ENCODE assay signal across 18 cellular contexts in the genomic region with DNA sequence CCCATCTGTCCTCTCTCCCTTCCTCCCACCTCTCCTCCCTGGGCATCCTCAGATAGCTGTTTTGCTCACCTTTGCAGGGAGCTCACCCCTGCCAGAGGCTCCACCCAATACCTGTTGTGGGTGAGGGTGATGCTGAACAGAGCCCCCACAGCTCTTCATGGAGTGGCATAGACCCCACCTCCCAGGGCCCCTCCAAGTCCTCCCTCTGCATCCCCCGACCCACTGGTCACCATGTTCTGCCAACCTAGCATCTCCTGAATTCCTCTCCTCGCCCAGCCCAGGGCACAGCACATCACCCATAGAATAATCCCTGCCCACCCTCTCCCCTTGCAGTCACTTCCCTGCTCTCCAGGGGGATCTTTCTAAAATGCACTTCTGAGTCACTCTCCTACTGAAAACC.
DNase-seq lines count a peak whose midpoint lies in the region; ATAC-seq, FAIRE-seq and TF ChIP-seq lines count a peak whose summit lies in the region.
"Had no signal": no experiment of that assay in that cellular context is flagged by ENCODE, and none has a peak within 500 bp of the region (broad histone marks: within the 10 kb centered on the region; RNA-seq: fewer than 3 reads in every experiment).

No MANE protein-coding gene starts in this region.

- no peak overlapping the region for H3K27ac ChIP-seq in coronary artery
- no peak overlapping the region for H3K27ac ChIP-seq in prostate gland
- H3K27ac ChIP-seq: GM23248, RWPE1 had no signal

- no peak for FAIRE-seq in GM12892 (lab: Jason Lieb, UNC)
- FAIRE-seq: A204.1 had no signal

- peaks cover 3% of the 10 kb centered on the region for H3K27me3 ChIP-seq in prostate gland (replicated peaks; ENCODE audit: insufficient read depth)

- no peak for TF ChIP-seq POLR2A in GM12892 (IDR thresholded peaks at IDR 0.05; ENCODE audit: low read depth, low read length)
- no peak for TF ChIP-seq POLR2A in prostate gland (IDR thresholded peaks at IDR 0.05)

- H3K27me3 Mint-ChIP-seq in activated CD8-positive, alpha-beta memory T cell treated with anti-CD3 and anti-CD28 coated beads, Interleukin-2, amount 10 ng/mL, durations not matched to agents 7 days and 5 days, result peaks cover 10% of the 10 kb centered on the region

- 92% methylated on average over 2 of the region's 2 CpGs for WGBS in prostate gland

- no peaks in the 10 kb centered on the region for H3K9me3 Mint-ChIP-seq in activated CD8-positive, alpha-beta memory T cell treated with anti-CD3 and anti-CD28 coated beads, Interleukin-2, amount 10 ng/mL, durations not matched to agents 7 days and 5 days (ENCODE audit: low read depth)
- H3K9me3 Mint-ChIP-seq: H9, HFFc6 had no signal

- no peaks in the 10 kb centered on the region for H3K9me3 ChIP-seq in prostate gland

- peaks cover 22% of the 10 kb centered on the region for H3K4me1 Mint-ChIP-seq in activated CD8-positive, alpha-beta memory T cell treated with anti-CD3 and anti-CD28 coated beads, Interleukin-2, amount 10 ng/mL, durations not matched to agents 7 days and 5 days

- TF ChIP-seq CTCF in coronary artery (IDR thresholded peaks at IDR 0.05), result no peak
- no peak for TF ChIP-seq CTCF in prostate gland (IDR thresholded peaks at IDR 0.05)

- H3K36me3 ChIP-seq in prostate gland, result no peaks in the 10 kb centered on the region

- intact Hi-C loops in posterior vena cava (cut with DNase I), result loop anchor here (10.0 kb wide), 1 partner anchor 99 kb away; no protein-coding TSS in a partner anchor
- intact Hi-C loops in prostate gland (cut with DNase I), result loop anchor here (5.0 kb wide), 1 partner anchor 102 kb away; no protein-coding TSS in a partner anchor

- DNase-seq in activated CD8-positive, alpha-beta memory T cell treated with anti-CD3 and anti-CD28 coated beads, Interleukin-2, amount 10 ng/mL, durations not matched to agents 7 days and 5 days, result peak; percentile 37
- no peak for DNase-seq in activated CD8-positive, alpha-beta memory T cell treated with anti-CD3 and anti-CD28 coated beads for 24 hours
- DNase-seq in GM12892 (ENCODE audit: insufficient read length) (peak; percentile 1), coronary artery (ENCODE audit: low spot score) (peak; percentile 53), posterior vena cava (ENCODE audit: low spot score) (peak; percentile 60), SIG-M5 treated with dmso at 0.1 percent for 504 hours (lab: John Stamatoyannopoulos, UW; ENCODE audit: unreplicated experiment) (no peak), prostate gland (ENCODE audit: low spot score) (no peak)
- DNase-seq: DMS79, KG1, NCI-H774, SIG-M5 had no signal

- no peaks in the 10 kb centered on the region for H3K4me1 ChIP-seq in prostate gland (replicated peaks)

- CTCF ChIA-PET in activated CD8-positive, alpha-beta memory T cell treated with anti-CD3 and anti-CD28 coated beads, Interleukin-2, amount 10 ng/mL, durations not matched to agents 7 days and 5 days (lab: Charles Lee), result interaction anchor here (0.5 to 3.1 kb wide), 19 partner anchors 9 to 151 kb away, joined by 3 to 28 read pairs (median 3); no protein-coding TSS in a partner anchor

- H3K4me3 ChIP-seq in coronary artery (no peak overlapping the region), prostate gland (no peak overlapping the region)
- H3K4me3 ChIP-seq: GM23248 had no signal

- no peaks in the 10 kb centered on the region for H3K36me3 Mint-ChIP-seq in activated CD8-positive, alpha-beta memory T cell treated with anti-CD3 and anti-CD28 coated beads, Interleukin-2, amount 10 ng/mL, durations not matched to agents 7 days and 5 days

- no peak overlapping the region for H3K4me3 Mint-ChIP-seq in activated CD8-positive, alpha-beta memory T cell treated with anti-CD3 and anti-CD28 coated beads, Interleukin-2, amount 10 ng/mL, durations not matched to agents 7 days and 5 days
- H3K4me3 Mint-ChIP-seq: CD14-positive monocyte, H9, HFFc6 had no signal

- no peak for ATAC-seq in activated CD8-positive, alpha-beta memory T cell treated with anti-CD3 and anti-CD28 coated beads, Interleukin-2, amount 10 ng/mL, durations not matched to agents 7 days and 5 days
- no peak for ATAC-seq in HG02870 (IDR thresholded peaks at IDR 0.05; ENCODE audit: unreplicated experiment)

- no peak overlapping the region for H3K27ac Mint-ChIP-seq in activated CD8-positive, alpha-beta memory T cell treated with anti-CD3 and anti-CD28 coated beads, Interleukin-2, amount 10 ng/mL, durations not matched to agents 7 days and 5 days
- H3K27ac Mint-ChIP-seq: HFFc6 had no signal

Comparison
In these comparisons a context has a peak if more than half of its experiments do, and no peak if none do; other contexts are left out.
1. DNase-seq: peak in activated CD8-positive, alpha-beta memory T cell treated with anti-CD3 and anti-CD28 coated beads, Interleukin-2, amount 10 ng/mL, durations not matched to agents 7 days and 5 days (single experiment), GM12892 (single experiment), coronary artery (single experiment) and posterior vena cava (single experiment); none in activated CD8-positive, alpha-beta memory T cell treated with anti-CD3 and anti-CD28 coated beads for 24 hours (single experiment), SIG-M5 treated with dmso at 0.1 percent for 504 hours (single experiment) and prostate gland (single experiment).